8 cellular contexts compared by ENCODE assay signal in the genomic region with DNA sequence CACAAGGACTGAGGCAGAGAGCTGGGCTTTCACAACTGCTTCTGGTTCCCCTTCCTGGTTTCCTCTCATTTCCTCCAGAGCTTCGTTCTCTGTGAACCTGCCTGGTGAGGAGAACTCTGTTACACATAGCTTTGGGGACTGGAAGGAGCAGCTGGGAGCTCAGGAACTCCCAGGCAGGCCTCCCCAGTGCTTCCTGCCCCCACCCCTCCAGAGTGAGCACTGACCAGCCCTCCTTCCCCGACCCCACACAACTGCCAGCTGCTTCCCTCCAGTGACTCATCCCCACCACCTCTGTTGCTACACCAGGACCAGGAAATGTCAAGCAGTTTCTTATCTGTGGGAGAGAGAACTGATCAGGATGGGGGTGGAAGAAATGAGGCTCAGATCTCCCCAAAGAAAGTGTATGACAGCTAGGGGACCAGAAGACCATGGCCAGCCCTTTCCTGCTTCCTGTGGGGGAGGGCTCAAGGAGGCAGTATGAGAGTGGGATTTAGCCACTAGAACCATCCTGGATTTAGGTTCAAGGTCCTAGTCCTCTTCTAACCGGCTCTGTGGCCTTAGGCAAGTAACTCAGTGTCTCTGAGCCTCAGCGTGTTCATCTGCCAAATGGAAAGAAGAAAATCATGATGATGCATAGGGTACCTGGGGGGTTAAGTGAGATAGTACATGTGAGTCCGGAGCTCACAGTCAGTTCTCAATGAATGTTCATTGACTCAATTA. TPM values are rescaled to one million over a fixed set of nuclear protein-coding genes. Genes with fewer than 3 reads are reported as not detected.
DNase-seq lines count a peak whose midpoint lies in the region; ATAC-seq and TF ChIP-seq lines count a peak whose summit lies in the region.

No MANE protein-coding gene starts in this region.

- peaks cover 5% of the 10 kb centered on the region for H3K27me3 ChIP-seq in BE2C
- peaks cover 12% of the 10 kb centered on the region for H3K27me3 ChIP-seq in HUES64 (ENCODE audit: insufficient read depth, low read length)

- H3K27ac ChIP-seq in HUES64 (ENCODE audit: low read depth, low read length), result no peak overlapping the region

- H3K36me3 ChIP-seq in BE2C, result no peaks in the 10 kb centered on the region
- no peaks in the 10 kb centered on the region for H3K36me3 ChIP-seq in HUES64 (ENCODE audit: insufficient read depth, low read length)

- 69% methylated on average over 5 of the region's 5 CpGs for WGBS in HUES64

- no peak overlapping the region for H3K4me3 ChIP-seq in BE2C (ENCODE audit: low read depth, low read length)
- H3K4me3 ChIP-seq in HUES64 (ENCODE audit: low read length), result no peak overlapping the region

- no peak for TF ChIP-seq CTCF in BE2C (IDR thresholded peaks at IDR 0.05; ENCODE audit: low read depth, low read length)

- intact Hi-C loops in left colon (cut with DNase I, micrococcal nuclease), result no loop called here

- peak; percentile 30 for ATAC-seq in left colon
- no peak for ATAC-seq in HG02981 (IDR thresholded peaks at IDR 0.05; ENCODE audit: unreplicated experiment)

- DNase-seq in BE2C (peak; percentile 68), amniotic epithelial cell (ENCODE audit: low read depth) (peak; percentile 88), left colon (peak; percentile 57 to 87), HuH-7.5 (ENCODE audit: low spot score) (no peak), epidermal melanocyte (ENCODE audit: insufficient read length, low spot score) (no peak), NCI-H1092 (lab: John Stamatoyannopoulos, UW) (no peak)

- H3K9ac ChIP-seq in HUES64 (ENCODE audit: low read depth, low read length), result peak overlapping the region; percentile 17; the same call in 1 of the 2 replicates

- peaks cover 7% of the 10 kb centered on the region for H3K4me1 ChIP-seq in BE2C
- peaks cover 40% of the 10 kb centered on the region for H3K4me1 ChIP-seq in HUES64 (ENCODE audit: insufficient read depth, low read length)

- H3K9me3 ChIP-seq in BE2C (no peaks in the 10 kb centered on the region), HUES64 (ENCODE audit: insufficient read depth, low read depth, low read length) (no peaks in the 10 kb centered on the region)

RNA-seq across cellular contexts. Expression of a gene that starts 4.5 kb away (rescaled TPM):
- polyA plus RNA-seq in BE2C (2012; ENCODE audit: insufficient read depth, insufficient read length, low read depth), result 15.0 TPM
- 44.9 TPM for polyA plus RNA-seq in HUES64 (2013, experiment 1 of 2)
- 50.0 TPM for polyA plus RNA-seq in HUES64 (2013, experiment 2 of 2)
- 10 to 100 TPM; 69.8 to 91.7 TPM for total RNA-seq in left colon

Comparison
In these comparisons a context has a peak if more than half of its experiments do, and no peak if none do; other contexts are left out.
1. DNase-seq: peak in BE2C (single experiment), amniotic epithelial cell (single experiment) and left colon (2 of 2); none in HuH-7.5 (single experiment), epidermal melanocyte (single experiment) and NCI-H1092 (single experiment).